Comparison of ENCODE assay signal across 8 cellular contexts in genomic region chr19:18205180-18205915, GRCh38. TPM values are rescaled to one million over a fixed set of nuclear protein-coding genes. Genes with fewer than 3 reads are reported as not detected.
A peak's percentile ranks its signal among the peaks of the same experiment; 100 is the strongest.
DNase-seq lines count a peak whose midpoint lies in the region; ATAC-seq, FAIRE-seq and TF ChIP-seq lines count a peak whose summit lies in the region.

No MANE protein-coding gene starts in this region.

- peak overlapping the region; percentile 92 for H3K27ac ChIP-seq in colonic mucosa
- peak overlapping the region; percentile 93 to 95 for H3K27ac ChIP-seq in kidney (ENCODE audit: low read depth in 2 of 2, low read length in 2 of 2)
- H3K27ac ChIP-seq in small intestine (ENCODE audit: low read depth in 1 of 2, low read length in 1 of 2), result peak overlapping the region in 1 of 2 donors; percentile 96

- no peak for FAIRE-seq in kidney (lab: Jason Lieb, UNC)
- no peak for FAIRE-seq in small intestine (lab: Jason Lieb, UNC)

- H3K4me1 ChIP-seq in colonic mucosa (peaks cover 5% of the 10 kb centered on the region), kidney (ENCODE audit: control insufficient read depth in 1 of 2, insufficient read depth in 1 of 2, low read depth in 1 of 2, low read length in 2 of 2) (peaks cover 0 to 16% of the 10 kb centered on the region in 2 donors), small intestine (ENCODE audit: control insufficient read depth in 2 of 2, insufficient read depth in 1 of 2, low read depth in 1 of 2, low read length in 1 of 2) (peaks cover 2 to 4% of the 10 kb centered on the region in 2 donors)

- H3K9me3 ChIP-seq in colonic mucosa (no peaks in the 10 kb centered on the region), kidney (ENCODE audit: control insufficient read depth in 1 of 2, low read length in 2 of 2) (no peaks in the 10 kb centered on the region), small intestine (ENCODE audit: control insufficient read depth, low read depth) (no peaks in the 10 kb centered on the region)

- ATAC-seq in GM21723 (IDR thresholded peaks at IDR 0.05; ENCODE audit: unreplicated experiment), result no peak

- intact Hi-C loops in colonic mucosa (cut with DNase I), result loop anchor here (5.0 to 10.0 kb wide), 2 partner anchors 47 to 209 kb away; partner anchors contain the start of gene SSBP4
- intact Hi-C loops in kidney (cut with DNase I), result no loop called here

- H3K4me3 ChIP-seq in colonic mucosa (peak overlapping the region; percentile 53), kidney (ENCODE audit: low read length in 2 of 2) (peak overlapping the region; percentile 62 to 71), small intestine (ENCODE audit: low read depth in 1 of 2, low read length in 2 of 2) (peak overlapping the region; percentile 37 to 40)

- DNase-seq in EH (ENCODE audit: low read depth), result peak; percentile 81
- peak; percentile 63 for DNase-seq in MV-4-11 (lab: John Stamatoyannopoulos, UW)
- DNase-seq in activated CD4-positive, CD25-positive, alpha-beta regulatory T cell treated with anti-CD3 and anti-CD28 coated beads, Interleukin-2, amount 50 U/mL, for 16 hours (ENCODE audit: low read depth, low spot score), result peak; percentile 26
- DNase-seq in colonic mucosa, result peak; percentile 80
- DNase-seq in kidney, result peak; percentile 95
- peak; percentile 49 for DNase-seq in small intestine
- no peak for DNase-seq in NCI-H1048 (lab: John Stamatoyannopoulos, UW)

- no peak for TF ChIP-seq CTCF in colonic mucosa (IDR thresholded peaks at IDR 0.05)
- no peak for TF ChIP-seq CTCF in kidney (IDR thresholded peaks at IDR 0.05; ENCODE audit: borderline replicate concordance, extremely low read depth, insufficient read depth)

- no peaks in the 10 kb centered on the region for H3K36me3 ChIP-seq in colonic mucosa
- H3K36me3 ChIP-seq in kidney (ENCODE audit: control insufficient read depth in 1 of 2, insufficient read depth in 2 of 2, low read length in 2 of 2), result peaks cover 2% of the 10 kb centered on the region in 2 donors
- no peaks in the 10 kb centered on the region for H3K36me3 ChIP-seq in small intestine (ENCODE audit: control insufficient read depth in 2 of 2, insufficient read depth in 2 of 2, low read length in 2 of 2)

- no peaks in the 10 kb centered on the region for H3K27me3 ChIP-seq in colonic mucosa
- no peaks in the 10 kb centered on the region for H3K27me3 ChIP-seq in small intestine (ENCODE audit: control insufficient read depth in 2 of 2, insufficient read depth in 2 of 2, low read length in 2 of 2)

- peak overlapping the region; percentile 77 to 83 for H3K9ac ChIP-seq in colonic mucosa (ENCODE audit: low read depth in 2 of 2, low read length in 2 of 2)
- H3K9ac ChIP-seq in kidney (ENCODE audit: low read length in 2 of 2), result peak overlapping the region; percentile 48 to 92

- 27 to 42% (median 41%) methylated on average over 36 of the region's 36 CpGs for WGBS in small intestine, 3 donors

RNA-seq across cellular contexts. Expression of gene RAB3A, which starts 1.5 kb away (rescaled TPM):
- total RNA-seq in colonic mucosa (1 to 10 TPM; 3.5 to 4.2 TPM), kidney (5.2 TPM)
- polyA plus RNA-seq in kidney (ENCODE audit: insufficient read depth, low read depth, low replicate concordance) (10.5 TPM), small intestine (1 to 10 TPM in 2 of 3 donors, under 1 TPM in 1; 0.81 to 6.0 (median 2.0) TPM)

RNA-seq across cellular contexts. Expression of gene MPV17L2, which starts 12.3 kb away (rescaled TPM):
- total RNA-seq in colonic mucosa, result 10 to 100 TPM in 1 of 2 donors, 1 to 10 TPM in 1; 8.9 to 21.7 TPM
- 11.5 TPM for total RNA-seq in kidney
- polyA plus RNA-seq in kidney (ENCODE audit: insufficient read depth, low read depth, low replicate concordance), result 31.1 TPM
- 10 to 100 TPM; 12.5 to 25.9 (median 21.9) TPM for polyA plus RNA-seq in small intestine

RNA-seq across cellular contexts. Expression of gene PDE4C, which starts 20.9 kb away (rescaled TPM):
- 1 to 10 TPM; 2.1 TPM for total RNA-seq in colonic mucosa
- total RNA-seq in kidney, result 2.0 TPM
- polyA plus RNA-seq in kidney (ENCODE audit: insufficient read depth, low read depth, low replicate concordance), result not detected
- 1 to 10 TPM in 1 of 3 donors, not detected in 2; 1.1 TPM for polyA plus RNA-seq in small intestine

RNA-seq across cellular contexts. Expression of gene IFI30, which starts 31.7 kb away (rescaled TPM):
- total RNA-seq in colonic mucosa (10 to 100 TPM; 47.1 to 95.2 TPM), kidney (109 TPM)
- polyA plus RNA-seq in kidney (ENCODE audit: insufficient read depth, low read depth, low replicate concordance) (173 TPM), small intestine (100 to 1,000 TPM in 1 of 3 donors, 10 to 100 TPM in 2; 51.9 to 178 (median 91.6) TPM)

RNA-seq across cellular contexts. Expression of gene PIK3R2, which starts 52.4 kb away (rescaled TPM):
- total RNA-seq in colonic mucosa, result 10 to 100 TPM; 42.9 to 48.2 TPM
- 29.6 TPM for total RNA-seq in kidney
- 10.1 TPM for polyA plus RNA-seq in kidney (ENCODE audit: insufficient read depth, low read depth, low replicate concordance)
- polyA plus RNA-seq in small intestine, result 10 to 100 TPM in 1 of 3 donors, 1 to 10 TPM in 2; 1.6 to 14.2 (median 2.0) TPM
